In genomic region chr10:115939101-115939815, GRCh38 we compare ENCODE assay signal across 20 cellular contexts.
DNase-seq lines count a peak whose midpoint lies in the region; ATAC-seq and TF ChIP-seq lines count a peak whose summit lies in the region.
"Had no signal": no experiment of that assay in that cellular context is flagged by ENCODE, and none has a peak within 500 bp of the region (broad histone marks: within the 10 kb centered on the region; RNA-seq: fewer than 3 reads in every experiment).

No MANE protein-coding gene starts in this region.

- H3K4ac ChIP-seq in IMR-90 (ENCODE audit: low read depth, low read length), result peak overlapping the region; percentile 69

- no TSS peak for BruUV-seq in IMR-90 (replicated peaks; lab: Mats Ljungman, UMichigan)

- H2BK15ac ChIP-seq in IMR-90 (ENCODE audit: low read depth, low read length), result no peak overlapping the region

- no peaks in the 10 kb centered on the region for H3K9me3 ChIP-seq in IMR-90 (ENCODE audit: control insufficient read depth, insufficient read depth, low read length)

- H3K9ac ChIP-seq in IMR-90 (ENCODE audit: low read depth, low read length), result no peak overlapping the region

- POLR2A ChIA-PET in IMR-90 (lab: Charles Lee; ENCODE audit: unreplicated experiment), result no interaction called here

- CTCF ChIA-PET in IMR-90 (lab: Yijun Ruan, JAX), result interaction anchor here (1.1 to 1.7 kb wide), 2 partner anchors 9 to 11 kb away, joined by 3 to 5 read pairs; no protein-coding TSS in a partner anchor

- peaks cover 2% of the 10 kb centered on the region for H3K4me1 ChIP-seq in IMR-90 (ENCODE audit: control insufficient read depth, insufficient read depth, low read length)

- no peaks in the 10 kb centered on the region for H3K79me1 ChIP-seq in IMR-90 (ENCODE audit: low read depth in 1 of 2, low read length in 2 of 2)

- peak overlapping the region; percentile 51; the same call in 1 of the 2 replicates for H2BK20ac ChIP-seq in IMR-90 (ENCODE audit: low read depth, low read length)

- H4K20me1 ChIP-seq in IMR-90 (ENCODE audit: insufficient read depth, low read length), result no peaks in the 10 kb centered on the region

- no peak for ATAC-seq in IMR-90 (ENCODE audit: low read depth)
- ATAC-seq: HCT116, K562 had no signal

- peaks cover 3% of the 10 kb centered on the region; the same call in 1 of the 2 replicates for H3K9me1 ChIP-seq in IMR-90 (ENCODE audit: insufficient read depth, low read length)

- H4K5ac ChIP-seq in IMR-90 (ENCODE audit: low read depth, low read length), result no peak overlapping the region

- intact Hi-C loops in IMR-90 (cut with micrococcal nuclease), result loop anchor here (5.0 kb wide), 1 partner anchor 77 kb away; no protein-coding TSS in a partner anchor

- TF ChIP-seq POLR2A in IMR-90 (IDR thresholded peaks at IDR 0.05; ENCODE audit: low read depth, low read length), result no peak

- peak overlapping the region; percentile 28; the same call in 1 of the 2 replicates for H2AK5ac ChIP-seq in IMR-90 (ENCODE audit: low read depth, low read length)

- H2BK120ac ChIP-seq in IMR-90 (ENCODE audit: low read depth, low read length), result peak overlapping the region; percentile 83

- H2AK9ac ChIP-seq in IMR-90 (replicated peaks; ENCODE audit: low read depth, low read length, poor library complexity), result no peak overlapping the region

- peak overlapping the region; percentile 30; the same call in 1 of the 2 replicates for H3K14ac ChIP-seq in IMR-90 (replicated peaks; ENCODE audit: low read depth, low read length)

- H4K91ac ChIP-seq in IMR-90 (ENCODE audit: insufficient read depth, low read depth, low read length), result peak overlapping the region; percentile 76

- H3K36me3 ChIP-seq in IMR-90 (ENCODE audit: control insufficient read depth, insufficient read depth, low read length), result no peaks in the 10 kb centered on the region
- H3K36me3 ChIP-seq in brain microvascular endothelial cell (replicated peaks), result no peaks in the 10 kb centered on the region

- H3K56ac ChIP-seq in IMR-90 (ENCODE audit: extremely low read depth, insufficient read depth, low read length), result no peak overlapping the region

- 50% methylated on average over 1 of the region's 6 CpGs; no CpG with 5 or more reads in 1 of the 2 experiments for WGBS in IMR-90 (ENCODE audit: extremely low coverage in 2 of 2, insufficient read length in 1 of 2), 2 experiments

- H3K27ac ChIP-seq in IMR-90 (ENCODE audit: insufficient read depth, low read length), result no peak overlapping the region
- H3K27ac ChIP-seq in brain microvascular endothelial cell, result no peak overlapping the region
- H3K27ac ChIP-seq: PC-9, RWPE1 had no signal

- peak overlapping the region; percentile 21 for H2BK5ac ChIP-seq in IMR-90 (ENCODE audit: low read depth, low read length, poor library complexity, severe bottlenecking)

- in situ Hi-C loops in IMR-90 (cut with MboI; ENCODE audit: low sequenced_read_pairs), result no loop called here
- in situ Hi-C loops in brain microvascular endothelial cell (cut with HindIII; ENCODE audit: low pct_ligation_motif_present, low sequenced_read_pairs), result no loop called here

- TF ChIP-seq RAD21 in IMR-90 (IDR thresholded peaks at IDR 0.05; ENCODE audit: low read length), result no peak

- H3K4me2 ChIP-seq in IMR-90 (ENCODE audit: low read depth, low read length), result no peak overlapping the region
- H3K4me2 ChIP-seq: PC-9 had no signal

- H3K27me3 ChIP-seq in IMR-90 (ENCODE audit: control insufficient read depth, insufficient read depth, low read length) (no peaks in the 10 kb centered on the region), brain microvascular endothelial cell (replicated peaks) (no peaks in the 10 kb centered on the region)

- TF ChIP-seq CTCF in IMR-90 (conservative IDR thresholded peaks at IDR 0.05; ENCODE audit: low read depth, low read length) (no peak), brain microvascular endothelial cell (IDR thresholded peaks at IDR 0.05; ENCODE audit: low read depth, low read length, missing control alignments) (no peak)

- no peak overlapping the region for H3K18ac ChIP-seq in IMR-90 (ENCODE audit: low read depth, low read length)

- peak overlapping the region in 1 of 2 experiments; percentile 44; a peak in 2 of 4 replicates for H4K8ac ChIP-seq in IMR-90 (ENCODE audit: low read depth in 2 of 2, low read length in 2 of 2)

- DNase-seq in IMR-90 (no peak), SK-N-DZ (ENCODE audit: low spot score) (peak; percentile 67), kidney tubule cell (ENCODE audit: low spot score) (peak; percentile 50), inferior parietal cortex (ENCODE audit: extremely low spot score) (no peak), NCI-H2227 (lab: John Stamatoyannopoulos, UW; ENCODE audit: unreplicated experiment) (no peak), brain microvascular endothelial cell (no peak), middle frontal gyrus (ENCODE audit: extremely low spot score, low spot score) (no peak)
- DNase-seq: Calu3; CD4-positive, alpha-beta T cell; GOT3; NCI-H1417; NCI-H187 treated with DMSO at 0.1 percent for 48 hours; NCI-H226; NCI-H524 treated with DMSO at 0.1 percent for 48 hours; PC-9; SIG-M5; SW 1271 had no signal

- dilution Hi-C loops in IMR-90 (cut with HindIII; ENCODE audit: low sequenced_read_pairs, unreplicated experiment), result no loop called here

- H3K4me3 ChIP-seq in IMR-90 (ENCODE audit: insufficient read depth, low read depth, low read length), result no peak overlapping the region
- no peak overlapping the region for H3K4me3 ChIP-seq in brain microvascular endothelial cell (ENCODE audit: low read depth, low read length)
- H3K4me3 ChIP-seq: K562, PC-9 had no signal

- no peak overlapping the region for H3K23ac ChIP-seq in IMR-90 (ENCODE audit: low read depth, low read length)

- H2AFZ ChIP-seq in IMR-90 (replicated peaks; ENCODE audit: low read length, poor library complexity), result peak overlapping the region; percentile 43
- H2AFZ ChIP-seq: PC-9 had no signal

TF ChIP-seq in IMR-90, 13 proteins besides CTCF, POLR2A, EP300 and RAD21:
- TF ChIP-seq RCOR1 (IDR thresholded peaks at IDR 0.05; ENCODE audit: insufficient replicate concordance, low read length) (no peak), BHLHE40 (IDR thresholded peaks at IDR 0.05; ENCODE audit: low read depth, low read length) (no peak), SMC3 (IDR thresholded peaks at IDR 0.05; ENCODE audit: low read depth, low read length) (no peak), ELK1 (IDR thresholded peaks at IDR 0.05; ENCODE audit: borderline replicate concordance, low read depth, low read length) (no peak), FOS (IDR thresholded peaks at IDR 0.05; ENCODE audit: low read depth, low read length) (no peak), MAZ (IDR thresholded peaks at IDR 0.05; ENCODE audit: borderline replicate concordance, low read depth, low read length) (no peak), RFX5 (IDR thresholded peaks at IDR 0.05; ENCODE audit: low read depth, low read length) (no peak), NFE2L2 (IDR thresholded peaks at IDR 0.05; ENCODE audit: low read depth, low read length) (no peak), MAFK (IDR thresholded peaks at IDR 0.05; ENCODE audit: low read depth, low read length) (no peak), MXI1 (IDR thresholded peaks at IDR 0.05; ENCODE audit: borderline replicate concordance, low read depth, low read length) (no peak)

Comparison
In these comparisons a context has a peak if more than half of its experiments do, and no peak if none do; other contexts are left out.
1. DNase-seq: peak in SK-N-DZ (single experiment) and kidney tubule cell (single experiment); none in IMR-90 (single experiment), inferior parietal cortex (single experiment), NCI-H2227 (single experiment), brain microvascular endothelial cell (single experiment) and middle frontal gyrus (single experiment).